ENCODE assay signal across 13 cellular contexts in genomic region chr4:122583906-122584305, GRCh38. TPM values are rescaled to one million over a fixed set of nuclear protein-coding genes. Genes with fewer than 3 reads are reported as not detected.
A peak's percentile ranks its signal among the peaks of the same experiment; 100 is the strongest.
DNase-seq lines count a peak whose midpoint lies in the region; ATAC-seq and TF ChIP-seq lines count a peak whose summit lies in the region.
"Had no signal": no experiment of that assay in that cellular context is flagged by ENCODE, and none has a peak within 500 bp of the region (broad histone marks: within the 10 kb centered on the region; RNA-seq: fewer than 3 reads in every experiment).

No MANE protein-coding gene starts in this region.

- peaks cover 4% of the 10 kb centered on the region for H3K27me3 Mint-ChIP-seq in HFFc6 (ENCODE audit: insufficient read depth)
- no peaks in the 10 kb centered on the region for H3K27me3 Mint-ChIP-seq in activated T-helper 2 cell treated with anti-CD3 and anti-CD28 coated beads, Interferon-gamma antibody, Interleukin-2, Interleukin-4, amounts not matched to agents 10 μg/mL and 5 μg/mL and 100 μg/mL, durations not matched to agents 14 hours and 24 hours and 36 hours (ENCODE audit: low read depth)

- peak overlapping the region; percentile 75; the same call in 1 of the 2 replicates for H3K4me3 Mint-ChIP-seq in HFFc6
- H3K4me3 Mint-ChIP-seq in activated T-helper 2 cell treated with anti-CD3 and anti-CD28 coated beads, Interferon-gamma antibody, Interleukin-2, Interleukin-4, amounts not matched to agents 10 μg/mL and 5 μg/mL and 100 μg/mL, durations not matched to agents 14 hours and 24 hours and 36 hours (ENCODE audit: low read depth), result peak overlapping the region; percentile 40

- DNase-seq in AG04449 (ENCODE audit: low read depth, low spot score), result peak; percentile 14
- DNase-seq in HFFc6, result peak; percentile 41
- DNase-seq in activated T-helper 2 cell treated with anti-CD3 and anti-CD28 coated beads, Interferon-gamma antibody, Interleukin-2, Interleukin-4, amounts not matched to agents 10 μg/mL and 5 μg/mL and 100 μg/mL, durations not matched to agents 14 hours and 24 hours and 36 hours (ENCODE audit: low spot score), result no peak
- peak; percentile 71 for DNase-seq in globus pallidus (ENCODE audit: low spot score)
- no peak for DNase-seq in DMS79 treated with DMSO at 0.1 percent for 48 hours (lab: John Stamatoyannopoulos, UW)
- no peak for DNase-seq in NCI-H510A (lab: John Stamatoyannopoulos, UW)
- DNase-seq in NCI-H1436 treated with DMSO at 0.1 percent for 48 hours (lab: John Stamatoyannopoulos, UW), result no peak
- DNase-seq: COR-L47, left ventricle myocardium inferior, NCI-H2227 treated with DMSO at 0.1 percent for 48 hours had no signal

- peak overlapping the region; percentile 89 for H3K27ac Mint-ChIP-seq in HFFc6
- peak overlapping the region; percentile 84 for H3K27ac Mint-ChIP-seq in activated T-helper 2 cell treated with anti-CD3 and anti-CD28 coated beads, Interferon-gamma antibody, Interleukin-2, Interleukin-4, amounts not matched to agents 10 μg/mL and 5 μg/mL and 100 μg/mL, durations not matched to agents 14 hours and 24 hours and 36 hours

- no peak for ATAC-seq in activated CD4-positive, CD25-positive, alpha-beta regulatory T cell treated with anti-CD3 and anti-CD28 coated beads, Interleukin-2, amount 50 U/mL, for 24 hours

- H3K36me3 Mint-ChIP-seq in HFFc6 (ENCODE audit: low read depth), result no peaks in the 10 kb centered on the region
- H3K36me3 Mint-ChIP-seq in activated T-helper 2 cell treated with anti-CD3 and anti-CD28 coated beads, Interferon-gamma antibody, Interleukin-2, Interleukin-4, amounts not matched to agents 10 μg/mL and 5 μg/mL and 100 μg/mL, durations not matched to agents 14 hours and 24 hours and 36 hours (ENCODE audit: low read depth), result no peaks in the 10 kb centered on the region

- intact Hi-C loops in activated T-helper 2 cell treated with anti-CD3 and anti-CD28 coated beads, Interferon-gamma antibody, Interleukin-2, Interleukin-4, amounts not matched to agents 10 μg/mL and 5 μg/mL and 100 μg/mL, durations not matched to agents 14 hours and 24 hours and 36 hours (cut with micrococcal nuclease), result loop anchor here (1.0 to 5.0 kb wide), 2 partner anchors 73 to 132 kb away; no protein-coding TSS in a partner anchor

- H3K4me1 Mint-ChIP-seq in HFFc6 (ENCODE audit: low read depth), result peaks cover 38% of the 10 kb centered on the region
- peaks cover 38% of the 10 kb centered on the region for H3K4me1 Mint-ChIP-seq in activated T-helper 2 cell treated with anti-CD3 and anti-CD28 coated beads, Interferon-gamma antibody, Interleukin-2, Interleukin-4, amounts not matched to agents 10 μg/mL and 5 μg/mL and 100 μg/mL, durations not matched to agents 14 hours and 24 hours and 36 hours (ENCODE audit: low read depth)

- H3K9me3 Mint-ChIP-seq in HFFc6, result no peaks in the 10 kb centered on the region
- peaks cover 6% of the 10 kb centered on the region for H3K9me3 Mint-ChIP-seq in activated T-helper 2 cell treated with anti-CD3 and anti-CD28 coated beads, Interferon-gamma antibody, Interleukin-2, Interleukin-4, amounts not matched to agents 10 μg/mL and 5 μg/mL and 100 μg/mL, durations not matched to agents 14 hours and 24 hours and 36 hours

- POLR2A ChIA-PET in AG04449 (lab: Yijun Ruan, JAX), result no interaction called here

- TF ChIP-seq CTCF in AG04449 (IDR thresholded peaks at IDR 0.05; ENCODE audit: insufficient read depth, low read length, missing control alignments) (no peak), HFFc6 (IDR thresholded peaks at IDR 0.05) (no peak)

- CTCF ChIA-PET in AG04449 (lab: Yijun Ruan, JAX), result interaction anchor here (0.8 to 2.4 kb wide), 5 partner anchors 8 to 346 kb away, joined by 3 to 9 read pairs (median 5); no protein-coding TSS in a partner anchor

- no peak overlapping the region for H3K4me3 ChIP-seq in AG04449 (ENCODE audit: low read depth, low read length)
- H3K4me3 ChIP-seq: left ventricle myocardium inferior had no signal

RNA-seq across cellular contexts. Expression of gene IL21, which starts 37.0 kb away (rescaled TPM):
- total RNA-seq in HFFc6 (2021; fragmentation: NEBNext Ultra II Directional; extraction: Animal tissue kit (Norgen Biotek cat#: 25700)), result not detected
- total RNA-seq in activated T-helper 2 cell treated with anti-CD3 and anti-CD28 coated beads, Interferon-gamma antibody, Interleukin-2, Interleukin-4, amounts not matched to agents 10 μg/mL and 5 μg/mL and 100 μg/mL, durations not matched to agents 14 hours and 24 hours and 36 hours, result 14.5 TPM in 2 replicates
- total RNA-seq: endothelial cell of umbilical vein, left ventricle myocardium inferior, skeletal muscle tissue had no signal

Comparison
In these comparisons a context has a peak if more than half of its experiments do, and no peak if none do; other contexts are left out.
1. DNase-seq: peak in AG04449 (single experiment), HFFc6 (single experiment) and globus pallidus (single experiment); none in activated T-helper 2 cell treated with anti-CD3 and anti-CD28 coated beads, Interferon-gamma antibody, Interleukin-2, Interleukin-4, amounts not matched to agents 10 μg/mL and 5 μg/mL and 100 μg/mL, durations not matched to agents 14 hours and 24 hours and 36 hours (single experiment), DMS79 treated with DMSO at 0.1 percent for 48 hours (single experiment), NCI-H510A (single experiment) and NCI-H1436 treated with DMSO at 0.1 percent for 48 hours (single experiment).
2. RNA of gene IL21, which starts 37.0 kb away (total RNA-seq): 14.5 TPM in activated T-helper 2 cell treated with anti-CD3 and anti-CD28 coated beads, Interferon-gamma antibody, Interleukin-2, Interleukin-4, amounts not matched to agents 10 μg/mL and 5 μg/mL and 100 μg/mL, durations not matched to agents 14 hours and 24 hours and 36 hours; not detected in HFFc6; every median in the first group is over 10 times any median in the second.